1 cellular context compared by ENCODE assay signal in the genomic region with DNA sequence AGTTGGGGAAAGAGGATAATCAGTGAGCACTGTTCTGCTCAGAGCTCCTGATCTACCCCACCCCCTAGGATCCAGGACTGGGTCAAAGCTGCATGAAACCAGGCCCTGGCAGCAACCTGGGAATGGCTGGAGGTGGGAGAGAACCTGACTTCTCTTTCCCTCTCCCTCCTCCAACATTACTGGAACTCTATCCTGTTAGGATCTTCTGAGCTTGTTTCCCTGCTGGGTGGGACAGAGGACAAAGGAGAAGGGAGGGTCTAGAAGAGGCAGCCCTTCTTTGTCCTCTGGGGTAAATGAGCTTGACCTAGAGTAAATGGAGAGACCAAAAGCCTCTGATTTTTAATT.
TF ChIP-seq lines count a peak whose summit lies in the region.

No MANE protein-coding gene starts in this region.

TF ChIP-seq in GM12878, 131 proteins besides CTCF, POLR2A, EP300 and RAD21:
- TF ChIP-seq RBBP5 (conservative IDR thresholded peaks at IDR 0.05) (no peak), TARDBP (IDR thresholded peaks at IDR 0.05; ENCODE audit: borderline replicate concordance) (no peak), CREM (IDR thresholded peaks at IDR 0.05; ENCODE audit: low read depth) (no peak), TBL1XR1 (IDR thresholded peaks at IDR 0.05; ENCODE audit: low read depth, low read length) (no peak), JUND (IDR thresholded peaks at IDR 0.05; ENCODE audit: low read depth, low read length) (no peak), EZH2 (IDR thresholded peaks at IDR 0.05; ENCODE audit: borderline replicate concordance, control insufficient read depth, low read depth, low read length) (no peak), TCF12 (IDR thresholded peaks at IDR 0.05; ENCODE audit: low read depth, low read length) (no peak), NBN (IDR thresholded peaks at IDR 0.05) (no peak), MTA2 (IDR thresholded peaks at IDR 0.05; ENCODE audit: low read depth) (no peak), SREBF1 (IDR thresholded peaks at IDR 0.05; ENCODE audit: low read length) (no peak)
- TF ChIP-seq, protein P1, sequence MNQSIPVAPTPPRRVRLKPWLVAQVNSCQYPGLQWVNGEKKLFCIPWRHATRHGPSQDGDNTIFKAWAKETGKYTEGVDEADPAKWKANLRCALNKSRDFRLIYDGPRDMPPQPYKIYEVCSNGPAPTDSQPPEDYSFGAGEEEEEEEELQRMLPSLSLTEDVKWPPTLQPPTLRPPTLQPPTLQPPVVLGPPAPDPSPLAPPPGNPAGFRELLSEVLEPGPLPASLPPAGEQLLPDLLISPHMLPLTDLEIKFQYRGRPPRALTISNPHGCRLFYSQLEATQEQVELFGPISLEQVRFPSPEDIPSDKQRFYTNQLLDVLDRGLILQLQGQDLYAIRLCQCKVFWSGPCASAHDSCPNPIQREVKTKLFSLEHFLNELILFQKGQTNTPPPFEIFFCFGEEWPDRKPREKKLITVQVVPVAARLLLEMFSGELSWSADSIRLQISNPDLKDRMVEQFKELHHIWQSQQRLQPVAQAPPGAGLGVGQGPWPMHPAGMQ (IDR thresholded peaks at IDR 0.05; ENCODE audit: borderline replicate concordance): no peak
- TF ChIP-seq, protein P2, sequence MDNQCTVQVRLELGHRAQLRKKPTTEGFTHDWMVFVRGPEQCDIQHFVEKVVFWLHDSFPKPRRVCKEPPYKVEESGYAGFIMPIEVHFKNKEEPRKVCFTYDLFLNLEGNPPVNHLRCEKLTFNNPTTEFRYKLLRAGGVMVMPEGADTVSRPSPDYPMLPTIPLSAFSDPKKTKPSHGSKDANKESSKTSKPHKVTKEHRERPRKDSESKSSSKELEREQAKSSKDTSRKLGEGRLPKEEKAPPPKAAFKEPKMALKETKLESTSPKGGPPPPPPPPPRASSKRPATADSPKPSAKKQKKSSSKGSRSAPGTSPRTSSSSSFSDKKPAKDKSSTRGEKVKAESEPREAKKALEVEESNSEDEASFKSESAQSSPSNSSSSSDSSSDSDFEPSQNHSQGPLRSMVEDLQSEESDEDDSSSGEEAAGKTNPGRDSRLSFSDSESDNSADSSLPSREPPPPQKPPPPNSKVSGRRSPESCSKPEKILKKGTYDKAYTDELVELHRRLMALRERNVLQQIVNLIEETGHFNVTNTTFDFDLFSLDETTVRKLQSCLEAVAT (IDR thresholded peaks at IDR 0.05): no peak
